1 cellular context compared by ENCODE assay signal in the genomic region with DNA sequence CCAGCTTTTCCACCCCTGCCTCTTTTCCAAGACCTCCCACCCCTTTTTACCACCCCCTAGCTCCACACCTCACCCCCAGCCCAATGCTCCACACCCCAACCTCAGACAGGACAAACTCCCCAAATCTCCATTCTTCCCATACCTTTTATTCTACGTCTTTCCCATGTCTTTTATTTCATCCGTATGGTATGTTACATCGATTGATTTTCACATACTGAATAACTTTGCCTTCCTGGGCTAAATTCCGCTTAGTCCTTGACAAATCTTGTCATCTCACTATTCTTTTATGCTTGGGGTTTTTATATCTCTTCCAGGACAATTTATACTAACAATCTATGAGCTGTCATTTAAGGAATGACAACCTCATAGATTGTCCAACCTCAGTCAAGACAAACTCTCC.
TF ChIP-seq lines count a peak whose summit lies in the region.

No MANE protein-coding gene starts in this region.

TF ChIP-seq in HCT116, 20 proteins besides CTCF, POLR2A, EP300 and RAD21 (continued from another document):
- TF ChIP-seq REST (IDR thresholded peaks at IDR 0.05; ENCODE audit: low read depth) (no peak), EZH2 (IDR thresholded peaks at IDR 0.05) (no peak), YY1 (IDR thresholded peaks at IDR 0.05; ENCODE audit: extremely low read depth, insufficient replicate concordance, low read depth, low read length) (no peak), SRF (IDR thresholded peaks at IDR 0.05; ENCODE audit: low read depth) (no peak), ZNF274 (IDR thresholded peaks at IDR 0.05; ENCODE audit: low read depth, low read length) (no peak), JUND (IDR thresholded peaks at IDR 0.05) (no peak), SP1 (IDR thresholded peaks at IDR 0.05; ENCODE audit: low read depth) (no peak), ZBTB33 (IDR thresholded peaks at IDR 0.05; ENCODE audit: extremely low read depth, insufficient replicate concordance, low read length) (no peak), ZFX (IDR thresholded peaks at IDR 0.05) (no peak)
TF ChIP-seq in HCT116: peak in this region for 0.
